Comparison of ENCODE assay signal across 8 cellular contexts in the genomic region with DNA sequence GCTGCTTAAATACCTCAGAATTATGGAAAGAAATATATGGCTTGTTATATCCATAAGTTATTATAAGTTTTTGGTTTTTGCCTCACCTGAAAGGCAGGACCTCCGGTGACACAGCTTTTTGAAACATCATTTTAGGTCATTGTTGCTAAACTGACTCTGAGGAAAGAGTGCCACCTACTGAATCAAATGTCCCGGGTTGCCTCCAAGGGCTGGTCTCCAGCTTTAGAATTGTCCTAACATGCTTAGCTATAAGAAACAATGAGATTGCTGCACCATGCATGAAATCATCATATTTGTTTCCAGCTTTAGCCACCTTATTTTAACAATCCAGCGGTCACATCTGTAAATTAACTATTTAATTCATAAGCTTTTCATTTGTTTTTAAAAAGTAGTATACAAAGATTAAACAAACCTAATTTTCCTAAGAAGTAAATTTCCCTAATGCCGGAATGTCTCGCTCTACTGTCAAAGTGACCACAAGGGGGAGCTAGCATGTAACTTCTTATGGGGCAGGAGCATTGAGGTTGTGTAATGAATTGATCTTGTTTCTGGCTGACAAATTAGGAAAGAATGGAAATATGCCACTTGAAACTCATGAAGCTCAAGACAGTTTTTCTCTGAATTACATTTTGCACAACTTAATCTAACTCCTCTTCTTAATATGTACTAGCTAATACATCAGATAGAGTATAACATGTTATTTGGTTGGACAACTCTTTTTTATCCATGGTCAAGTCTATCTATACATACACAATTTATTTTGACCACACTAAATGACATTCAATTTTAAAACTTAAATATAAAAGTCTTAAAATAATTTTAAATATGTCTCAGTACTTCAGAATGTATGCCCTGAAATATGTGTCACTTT. TPM values are rescaled to one million over a fixed set of nuclear protein-coding genes. Genes with fewer than 3 reads are reported as not detected.
DNase-seq lines count a peak whose midpoint lies in the region; ATAC-seq, FAIRE-seq and TF ChIP-seq lines count a peak whose summit lies in the region.

No MANE protein-coding gene starts in this region.

- peaks cover 13% of the 10 kb centered on the region for H3K4me1 Mint-ChIP-seq in activated naive CD8-positive, alpha-beta T cell treated with anti-CD3 and anti-CD28 coated beads, Interleukin-2, amount 50 U/mL, for 24 hours
- peaks cover 9% of the 10 kb centered on the region for H3K4me1 Mint-ChIP-seq in activated naive CD8-positive, alpha-beta T cell treated with anti-CD3 and anti-CD28 coated beads for 36 hours

- peaks cover under 1% of the 10 kb centered on the region for H3K36me3 Mint-ChIP-seq in activated naive CD8-positive, alpha-beta T cell treated with anti-CD3 and anti-CD28 coated beads, Interleukin-2, amount 50 U/mL, for 24 hours (ENCODE audit: low read depth)
- H3K36me3 Mint-ChIP-seq in activated naive CD8-positive, alpha-beta T cell treated with anti-CD3 and anti-CD28 coated beads for 36 hours, result no peaks in the 10 kb centered on the region

- peak; percentile 48 to 61 (median 56) for TF ChIP-seq CTCF in keratinocyte (optimal IDR thresholded peaks at IDR 0.05 in 1 of 3, IDR thresholded peaks at IDR 0.05 in 1 of 3, conservative IDR thresholded peaks at IDR 0.05 in 1 of 3; ENCODE audit: extremely low read depth in 1 of 3, insufficient read depth in 2 of 3, low read length in 3 of 3)
- peak; percentile 23 to 53 (median 44) for TF ChIP-seq CTCF in uterus (IDR thresholded peaks at IDR 0.05)

- no peak overlapping the region for H3K4me2 ChIP-seq in keratinocyte (ENCODE audit: control insufficient read depth, extremely low read depth, insufficient read depth, low read depth, low read length)

- dilution Hi-C loops in keratinocyte (cut with MboI; ENCODE audit: extremely low pct_ligation_motif_present, low sequenced_read_pairs), result no loop called here

- peak; percentile 5 for DNase-seq in activated naive CD8-positive, alpha-beta T cell treated with anti-CD3 and anti-CD28 coated beads, Interleukin-2, amount 50 U/mL, for 24 hours
- no peak for DNase-seq in activated naive CD8-positive, alpha-beta T cell treated with anti-CD3 and anti-CD28 coated beads for 36 hours
- DNase-seq in NCI-H345 (lab: John Stamatoyannopoulos, UW) (peak; percentile 76), astrocyte of the hippocampus (ENCODE audit: low read depth, low spot score) (peak; percentile 81), keratinocyte (ENCODE audit: low read depth, low spot score) (peak; percentile 9), uterus (no peak)
- DNase-seq in stimulated activated CD4-positive, alpha-beta T cell treated with anti-CD3 and anti-CD28 coated beads, Interleukin-4, amount 100 ng/mL, for 24 hours, result no peak

- no peaks in the 10 kb centered on the region for H4K20me1 ChIP-seq in keratinocyte (ENCODE audit: control insufficient read depth, extremely low read depth, insufficient read depth, low read length)

- H2AFZ ChIP-seq in keratinocyte (ENCODE audit: control insufficient read depth, low read length), result no peak overlapping the region

- H3K79me2 ChIP-seq in keratinocyte (ENCODE audit: control insufficient read depth, insufficient read depth, low read length), result no peaks in the 10 kb centered on the region

- TF ChIP-seq POLR2A in uterus (IDR thresholded peaks at IDR 0.05), result no peak

- peaks cover 9% of the 10 kb centered on the region for H3K27me3 ChIP-seq in keratinocyte (ENCODE audit: control insufficient read depth, extremely low read depth, insufficient read depth, low read length)
- peaks cover 0 to 17% of the 10 kb centered on the region in 2 donors for H3K27me3 ChIP-seq in uterus

- no peak overlapping the region for H3K9ac ChIP-seq in keratinocyte (ENCODE audit: control insufficient read depth, extremely low read depth, insufficient read depth, low read length)

- no peaks in the 10 kb centered on the region for H3K9me3 ChIP-seq in keratinocyte (ENCODE audit: control insufficient read depth, low read depth, low read length)
- no peaks in the 10 kb centered on the region for H3K9me3 ChIP-seq in uterus

- no peaks in the 10 kb centered on the region for H3K9me3 Mint-ChIP-seq in activated naive CD8-positive, alpha-beta T cell treated with anti-CD3 and anti-CD28 coated beads, Interleukin-2, amount 50 U/mL, for 24 hours
- peaks cover under 1% of the 10 kb centered on the region for H3K9me3 Mint-ChIP-seq in activated naive CD8-positive, alpha-beta T cell treated with anti-CD3 and anti-CD28 coated beads for 36 hours

- H3K4me3 Mint-ChIP-seq in activated naive CD8-positive, alpha-beta T cell treated with anti-CD3 and anti-CD28 coated beads, Interleukin-2, amount 50 U/mL, for 24 hours, result no peak overlapping the region
- H3K4me3 Mint-ChIP-seq in activated naive CD8-positive, alpha-beta T cell treated with anti-CD3 and anti-CD28 coated beads for 36 hours, result no peak overlapping the region

- intact Hi-C loops in uterus (cut with DNase I; ENCODE audit: low total_unique reads), result no loop called here

- no peaks in the 10 kb centered on the region for H3K9me1 ChIP-seq in keratinocyte (ENCODE audit: control insufficient read depth, extremely low read depth, insufficient read depth, low read length)

- no peak overlapping the region for H3K27ac Mint-ChIP-seq in activated naive CD8-positive, alpha-beta T cell treated with anti-CD3 and anti-CD28 coated beads, Interleukin-2, amount 50 U/mL, for 24 hours
- no peak overlapping the region for H3K27ac Mint-ChIP-seq in activated naive CD8-positive, alpha-beta T cell treated with anti-CD3 and anti-CD28 coated beads for 36 hours

- H3K4me3 ChIP-seq in keratinocyte (ENCODE audit: control insufficient read depth in 2 of 3, extremely low read depth in 1 of 3, insufficient read depth in 2 of 3, low read depth in 1 of 3, low read length in 3 of 3), result no peak overlapping the region
- H3K4me3 ChIP-seq in uterus, result no peak overlapping the region

- H3K36me3 ChIP-seq in keratinocyte (ENCODE audit: control insufficient read depth in 2 of 2, extremely low read depth in 1 of 2, insufficient read depth in 2 of 2, low read length in 2 of 2) (no peaks in the 10 kb centered on the region), uterus (no peaks in the 10 kb centered on the region)

- H3K27me3 Mint-ChIP-seq in activated naive CD8-positive, alpha-beta T cell treated with anti-CD3 and anti-CD28 coated beads, Interleukin-2, amount 50 U/mL, for 24 hours, result peaks cover 24% of the 10 kb centered on the region
- H3K27me3 Mint-ChIP-seq in activated naive CD8-positive, alpha-beta T cell treated with anti-CD3 and anti-CD28 coated beads for 36 hours, result peaks cover 37% of the 10 kb centered on the region

- H3K27ac ChIP-seq in keratinocyte (ENCODE audit: control insufficient read depth, insufficient read depth, low read length) (no peak overlapping the region), uterus (no peak overlapping the region)

- ATAC-seq in activated naive CD8-positive, alpha-beta T cell treated with anti-CD3 and anti-CD28 coated beads, Interleukin-2, amount 50 U/mL, for 24 hours, result no peak
- ATAC-seq in HG03025 (IDR thresholded peaks at IDR 0.05; ENCODE audit: low FRiP score, unreplicated experiment), result peak; percentile 59

- H3K4me1 ChIP-seq in keratinocyte (ENCODE audit: control insufficient read depth, extremely low read depth, insufficient read depth, low read length) (no peaks in the 10 kb centered on the region), uterus (no peaks in the 10 kb centered on the region)

- FAIRE-seq in keratinocyte (lab: Jason Lieb, UNC), result no peak

RNA-seq across cellular contexts. Expression of a gene that starts 6.7 kb away (rescaled TPM):
- total RNA-seq in activated naive CD8-positive, alpha-beta T cell treated with anti-CD3 and anti-CD28 coated beads for 36 hours, result not detected
- not detected in 3 replicates for polyA plus RNA-seq in keratinocyte
- polyA plus RNA-seq in keratinocyte (2011; ENCODE audit: low read depth), result not detected
- polyA plus RNA-seq in keratinocyte (2011; cell fraction: cytosol; rRNA removed), result not detected in 2 replicates
- not detected in 2 replicates for polyA plus RNA-seq in keratinocyte (2011; cell fraction: nucleus; rRNA removed)
- not detected in 2 replicates for polyA plus RNA-seq in keratinocyte (2012; ENCODE audit: low replicate concordance)
- polyA minus RNA-seq in keratinocyte, result not detected in 3 replicates
- polyA minus RNA-seq in keratinocyte (2011; cell fraction: cytosol; rRNA and poly(A)+ RNA removed), result not detected
- not detected in 2 replicates for polyA minus RNA-seq in keratinocyte (2011; cell fraction: nucleus; rRNA and poly(A)+ RNA removed)
- 10 to 100 TPM in 3 of 4 donors, 1 to 10 TPM in 1; 9.7 to 27.6 (median 18.9) TPM for total RNA-seq in uterus

Comparison
In these comparisons a context has a peak if more than half of its experiments do, and no peak if none do; other contexts are left out.
1. DNase-seq: peak in activated naive CD8-positive, alpha-beta T cell treated with anti-CD3 and anti-CD28 coated beads, Interleukin-2, amount 50 U/mL, for 24 hours (single experiment), NCI-H345 (single experiment), astrocyte of the hippocampus (single experiment) and keratinocyte (single experiment); none in activated naive CD8-positive, alpha-beta T cell treated with anti-CD3 and anti-CD28 coated beads for 36 hours (single experiment), uterus (0 of 2) and stimulated activated CD4-positive, alpha-beta T cell treated with anti-CD3 and anti-CD28 coated beads, Interleukin-4, amount 100 ng/mL, for 24 hours (single experiment).
2. RNA of a gene that starts 6.7 kb away (total RNA-seq): 9.7 to 27.6 TPM in uterus; not detected in activated naive CD8-positive, alpha-beta T cell treated with anti-CD3 and anti-CD28 coated beads for 36 hours; every median in the first group is over 10 times any median in the second.